ENCODE assay signal across 15 cellular contexts in the genomic region with DNA sequence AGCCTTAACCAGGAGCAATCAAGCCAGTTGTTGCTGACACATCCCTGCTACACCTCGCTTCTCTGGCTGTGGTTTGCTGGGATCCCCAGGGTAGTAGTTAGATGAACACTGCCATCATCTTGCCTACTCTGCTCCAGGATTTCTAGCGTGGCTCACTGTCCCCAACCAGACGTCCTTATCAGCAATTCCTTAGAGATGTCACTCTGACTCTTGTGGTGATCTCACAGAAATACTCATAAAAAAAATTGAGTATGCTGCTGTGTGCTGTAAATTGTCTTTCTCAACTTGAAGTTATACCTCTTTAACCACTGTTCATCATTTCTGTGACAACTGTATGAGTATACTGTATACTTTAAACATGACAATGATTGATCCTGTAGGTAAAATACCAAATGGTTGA.
DNase-seq lines count a peak whose midpoint lies in the region; ATAC-seq and TF ChIP-seq lines count a peak whose summit lies in the region.
"Had no signal": no experiment of that assay in that cellular context is flagged by ENCODE, and none has a peak within 500 bp of the region (broad histone marks: within the 10 kb centered on the region; RNA-seq: fewer than 3 reads in every experiment).

No MANE protein-coding gene starts in this region.

- H3K9me3 ChIP-seq in right cardiac atrium (ENCODE audit: control insufficient read depth, low read length) (no peaks in the 10 kb centered on the region), aorta (ENCODE audit: control insufficient read depth, low read length) (no peaks in the 10 kb centered on the region)

- no peak for DNase-seq in Right ventricle myocardium inferior (ENCODE audit: missing footprints)
- DNase-seq in cardiac septum (ENCODE audit: low spot score) = no peak
- no peak for DNase-seq in WTC11 (ENCODE audit: low spot score)
- DNase-seq in right cardiac atrium = no peak
- DNase-seq in aorta = no peak
- no peak for DNase-seq in SIG-M5 treated with dmso at 0.1 percent for 504 hours (lab: John Stamatoyannopoulos, UW; ENCODE audit: unreplicated experiment)
- no peak for DNase-seq in NCI-H2171 (lab: John Stamatoyannopoulos, UW)
- DNase-seq: AML-193, DMS79, H9, IMR-90, NCI-H1930, NCI-H2171 treated with DMSO at 0.1 percent for 48 hours, NCI-H774 had no signal

- H3K4me1 Mint-ChIP-seq in WTC11 = 0 out of 2 replicates have a peak, but pooled peaks cover 9% of the 10 kb centered on the region

- no peaks in the 10 kb centered on the region for H3K36me3 ChIP-seq in aorta (ENCODE audit: control insufficient read depth in 1 of 2, insufficient read depth in 2 of 2, low read length in 1 of 2)

- POLR2A ChIA-PET in WTC11 (lab: Charles Lee) = no interaction called here

- H3K27ac ChIP-seq in right cardiac atrium (ENCODE audit: low read length) (no peak overlapping the region), aorta (ENCODE audit: low read depth in 1 of 2, low read length in 2 of 2) (no peak overlapping the region)

- 33% methylated on average over 3 of the region's 3 CpGs for WGBS in right cardiac atrium
- 43 to 52% methylated on average over 3 of the region's 3 CpGs for WGBS in aorta, 2 donors

- no peaks in the 10 kb centered on the region for H3K27me3 ChIP-seq in right cardiac atrium (ENCODE audit: control insufficient read depth, insufficient read depth)
- H3K27me3 ChIP-seq in aorta (ENCODE audit: control insufficient read depth in 1 of 2, insufficient read depth in 2 of 2, low read length in 1 of 2) = no peaks in the 10 kb centered on the region

- H3K4me3 Mint-ChIP-seq in WTC11 = no peak overlapping the region
- H3K4me3 Mint-ChIP-seq: H9 had no signal

- ATAC-seq in Right ventricle myocardium inferior (peak; percentile 34), WTC11 (0 out of 2 replicates have a peak, but pooled peaks have one; percentile 22), right cardiac atrium (peak; percentile 32 to 46), aorta (ENCODE audit: low FRiP score) (peak; percentile 19)
- ATAC-seq: GM12878 had no signal

- intact Hi-C loops in Right ventricle myocardium inferior (cut with DNase I) (no loop called here), cardiac septum (cut with DNase I) (no loop called here), right cardiac atrium (cut with DNase I) (no loop called here), aorta (cut with DNase I) (no loop called here)

- CTCF ChIA-PET in WTC11 (lab: Charles Lee) = no interaction called here

- no peak overlapping the region for H3K27ac Mint-ChIP-seq in WTC11

- no peak for TF ChIP-seq CTCF in WTC11 (IDR thresholded peaks at IDR 0.05)

- H3K9me3 Mint-ChIP-seq in WTC11 = no peaks in the 10 kb centered on the region
- H3K9me3 Mint-ChIP-seq: H9 had no signal

- no peaks in the 10 kb centered on the region for H3K27me3 Mint-ChIP-seq in WTC11 (ENCODE audit: low read depth)

- H3K4me1 ChIP-seq in right cardiac atrium (ENCODE audit: control insufficient read depth, insufficient read depth, low read length) (peaks cover 11% of the 10 kb centered on the region), aorta (ENCODE audit: control insufficient read depth in 1 of 2, insufficient read depth in 2 of 2, low read length in 2 of 2) (peaks cover 2 to 3% of the 10 kb centered on the region in 2 donors)

- H3K36me3 Mint-ChIP-seq in WTC11 = no peaks in the 10 kb centered on the region

- H3K4me3 ChIP-seq in right cardiac atrium (ENCODE audit: low read length) (no peak overlapping the region), aorta (ENCODE audit: low read length in 2 of 2) (no peak overlapping the region)
- H3K4me3 ChIP-seq: GM12878 had no signal

TF ChIP-seq in WTC11, 78 proteins besides CTCF, POLR2A, EP300 and RAD21 (continues in another document):
- no peak for TF ChIP-seq PRRX2 (CRISPR knock-in tag; IDR thresholded peaks at IDR 0.05)
- TF ChIP-seq SP1 (CRISPR knock-in tag; conservative IDR thresholded peaks at IDR 0.05) = no peak
- TF ChIP-seq, protein P1, sequence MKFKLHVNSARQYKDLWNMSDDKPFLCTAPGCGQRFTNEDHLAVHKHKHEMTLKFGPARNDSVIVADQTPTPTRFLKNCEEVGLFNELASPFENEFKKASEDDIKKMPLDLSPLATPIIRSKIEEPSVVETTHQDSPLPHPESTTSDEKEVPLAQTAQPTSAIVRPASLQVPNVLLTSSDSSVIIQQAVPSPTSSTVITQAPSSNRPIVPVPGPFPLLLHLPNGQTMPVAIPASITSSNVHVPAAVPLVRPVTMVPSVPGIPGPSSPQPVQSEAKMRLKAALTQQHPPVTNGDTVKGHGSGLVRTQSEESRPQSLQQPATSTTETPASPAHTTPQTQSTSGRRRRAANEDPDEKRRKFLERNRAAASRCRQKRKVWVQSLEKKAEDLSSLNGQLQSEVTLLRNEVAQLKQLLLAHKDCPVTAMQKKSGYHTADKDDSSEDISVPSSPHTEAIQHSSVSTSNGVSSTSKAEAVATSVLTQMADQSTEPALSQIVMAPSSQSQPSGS (CRISPR knock-in tag; IDR thresholded peaks at IDR 0.05; ENCODE audit: borderline replicate concordance, low read depth) = no peak
- no peak for TF ChIP-seq ZNF263 (CRISPR knock-in tag; IDR thresholded peaks at IDR 0.05; ENCODE audit: low read depth)
- no peak for TF ChIP-seq TEAD4 (CRISPR knock-in tag; IDR thresholded peaks at IDR 0.05)
- no peak for TF ChIP-seq GTF2I (CRISPR knock-in tag; conservative IDR thresholded peaks at IDR 0.05)
- no peak for TF ChIP-seq ATF1 (CRISPR knock-in tag; IDR thresholded peaks at IDR 0.05)
- TF ChIP-seq TEAD1 (CRISPR knock-in tag; IDR thresholded peaks at IDR 0.05) = no peak
- no peak for TF ChIP-seq OVOL2 (CRISPR knock-in tag; IDR thresholded peaks at IDR 0.05; ENCODE audit: borderline replicate concordance)
- TF ChIP-seq, protein P2, sequence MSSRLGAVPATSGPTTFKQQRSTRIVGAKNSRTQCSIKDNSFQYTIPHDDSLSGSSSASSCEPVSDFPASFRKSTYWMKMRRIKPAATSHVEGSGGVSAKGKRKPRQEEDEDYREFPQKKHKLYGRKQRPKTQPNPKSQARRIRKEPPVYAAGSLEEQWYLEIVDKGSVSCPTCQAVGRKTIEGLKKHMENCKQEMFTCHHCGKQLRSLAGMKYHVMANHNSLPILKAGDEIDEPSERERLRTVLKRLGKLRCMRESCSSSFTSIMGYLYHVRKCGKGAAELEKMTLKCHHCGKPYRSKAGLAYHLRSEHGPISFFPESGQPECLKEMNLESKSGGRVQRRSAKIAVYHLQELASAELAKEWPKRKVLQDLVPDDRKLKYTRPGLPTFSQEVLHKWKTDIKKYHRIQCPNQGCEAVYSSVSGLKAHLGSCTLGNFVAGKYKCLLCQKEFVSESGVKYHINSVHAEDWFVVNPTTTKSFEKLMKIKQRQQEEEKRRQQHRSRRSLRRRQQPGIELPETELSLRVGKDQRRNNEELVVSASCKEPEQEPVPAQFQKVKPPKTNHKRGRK (CRISPR knock-in tag; IDR thresholded peaks at IDR 0.05; ENCODE audit: borderline replicate concordance) = no peak
- no peak for TF ChIP-seq IRF2 (CRISPR knock-in tag; IDR thresholded peaks at IDR 0.05; ENCODE audit: borderline replicate concordance, low read depth)
- TF ChIP-seq, protein P3, sequence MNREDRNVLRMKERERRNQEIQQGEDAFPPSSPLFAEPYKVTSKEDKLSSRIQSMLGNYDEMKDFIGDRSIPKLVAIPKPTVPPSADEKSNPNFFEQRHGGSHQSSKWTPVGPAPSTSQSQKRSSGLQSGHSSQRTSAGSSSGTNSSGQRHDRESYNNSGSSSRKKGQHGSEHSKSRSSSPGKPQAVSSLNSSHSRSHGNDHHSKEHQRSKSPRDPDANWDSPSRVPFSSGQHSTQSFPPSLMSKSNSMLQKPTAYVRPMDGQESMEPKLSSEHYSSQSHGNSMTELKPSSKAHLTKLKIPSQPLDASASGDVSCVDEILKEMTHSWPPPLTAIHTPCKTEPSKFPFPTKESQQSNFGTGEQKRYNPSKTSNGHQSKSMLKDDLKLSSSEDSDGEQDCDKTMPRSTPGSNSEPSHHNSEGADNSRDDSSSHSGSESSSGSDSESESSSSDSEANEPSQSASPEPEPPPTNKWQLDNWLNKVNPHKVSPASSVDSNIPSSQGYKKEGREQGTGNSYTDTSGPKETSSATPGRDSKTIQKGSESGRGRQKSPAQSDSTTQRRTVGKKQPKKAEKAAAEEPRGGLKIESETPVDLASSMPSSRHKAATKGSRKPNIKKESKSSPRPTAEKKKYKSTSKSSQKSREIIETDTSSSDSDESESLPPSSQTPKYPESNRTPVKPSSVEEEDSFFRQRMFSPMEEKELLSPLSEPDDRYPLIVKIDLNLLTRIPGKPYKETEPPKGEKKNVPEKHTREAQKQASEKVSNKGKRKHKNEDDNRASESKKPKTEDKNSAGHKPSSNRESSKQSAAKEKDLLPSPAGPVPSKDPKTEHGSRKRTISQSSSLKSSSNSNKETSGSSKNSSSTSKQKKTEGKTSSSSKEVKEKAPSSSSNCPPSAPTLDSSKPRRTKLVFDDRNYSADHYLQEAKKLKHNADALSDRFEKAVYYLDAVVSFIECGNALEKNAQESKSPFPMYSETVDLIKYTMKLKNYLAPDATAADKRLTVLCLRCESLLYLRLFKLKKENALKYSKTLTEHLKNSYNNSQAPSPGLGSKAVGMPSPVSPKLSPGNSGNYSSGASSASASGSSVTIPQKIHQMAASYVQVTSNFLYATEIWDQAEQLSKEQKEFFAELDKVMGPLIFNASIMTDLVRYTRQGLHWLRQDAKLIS (CRISPR knock-in tag; IDR thresholded peaks at IDR 0.05; ENCODE audit: borderline replicate concordance) = no peak
- TF ChIP-seq, protein P4, sequence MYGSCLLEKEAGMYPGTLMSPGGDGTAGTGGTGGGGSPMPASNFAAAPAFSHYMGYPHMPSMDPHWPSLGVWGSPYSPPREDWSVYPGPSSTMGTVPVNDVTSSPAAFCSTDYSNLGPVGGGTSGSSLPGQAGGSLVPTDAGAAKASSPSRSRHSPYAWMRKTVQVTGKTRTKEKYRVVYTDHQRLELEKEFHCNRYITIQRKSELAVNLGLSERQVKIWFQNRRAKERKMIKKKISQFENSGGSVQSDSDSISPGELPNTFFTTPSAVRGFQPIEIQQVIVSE (CRISPR knock-in tag; IDR thresholded peaks at IDR 0.05; ENCODE audit: borderline replicate concordance) = no peak
- TF ChIP-seq, protein P5, sequence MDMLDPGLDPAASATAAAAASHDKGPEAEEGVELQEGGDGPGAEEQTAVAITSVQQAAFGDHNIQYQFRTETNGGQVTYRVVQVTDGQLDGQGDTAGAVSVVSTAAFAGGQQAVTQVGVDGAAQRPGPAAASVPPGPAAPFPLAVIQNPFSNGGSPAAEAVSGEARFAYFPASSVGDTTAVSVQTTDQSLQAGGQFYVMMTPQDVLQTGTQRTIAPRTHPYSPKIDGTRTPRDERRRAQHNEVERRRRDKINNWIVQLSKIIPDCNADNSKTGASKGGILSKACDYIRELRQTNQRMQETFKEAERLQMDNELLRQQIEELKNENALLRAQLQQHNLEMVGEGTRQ (CRISPR knock-in tag; IDR thresholded peaks at IDR 0.05) = no peak
- TF ChIP-seq TCF7 (CRISPR knock-in tag; IDR thresholded peaks at IDR 0.05; ENCODE audit: low read depth) = no peak
- TF ChIP-seq SOX15 (CRISPR knock-in tag; IDR thresholded peaks at IDR 0.05) = no peak
